Comparison of ENCODE assay signal across 28 cellular contexts in the genomic region with DNA sequence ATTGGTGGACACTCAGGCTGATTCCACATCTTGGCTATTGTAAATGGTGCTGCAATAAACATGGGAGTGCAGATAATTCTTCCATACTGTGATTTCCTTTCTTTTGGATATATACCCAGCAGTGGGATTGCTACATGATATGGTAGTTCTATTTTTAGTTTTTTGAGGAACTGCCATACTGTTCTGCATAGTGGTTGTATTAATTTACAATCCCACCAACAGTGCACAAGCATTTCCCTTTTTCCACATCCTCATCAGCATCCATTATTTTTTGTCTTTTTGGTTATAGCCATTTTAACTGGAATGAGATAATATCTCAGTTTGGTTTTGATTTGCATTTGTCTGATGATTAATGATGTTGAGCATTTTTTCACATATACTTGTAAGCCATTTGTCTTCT.
"Had no signal": no experiment of that assay in that cellular context is flagged by ENCODE, and none has a peak within 500 bp of the region (broad histone marks: within the 10 kb centered on the region; RNA-seq: fewer than 3 reads in every experiment).

No MANE protein-coding gene starts in this region.

- H3K4me3 Mint-ChIP-seq: activated CD4-positive, alpha-beta memory T cell treated with anti-CD3 and anti-CD28 coated beads, Interleukin-2, amount 10 ng/mL, durations not matched to agents 7 days and 5 days; activated CD4-positive, alpha-beta T cell treated with anti-CD3 and anti-CD28 coated beads, Interleukin-2, amount 10 ng/mL, durations not matched to agents 7 days and 5 days; activated naive CD4-positive, alpha-beta T cell treated with anti-CD3 and anti-CD28 coated beads, Interleukin-2, amount 10 ng/mL, durations not matched to agents 7 days and 5 days; activated naive CD8-positive, alpha-beta T cell treated with anti-CD3 and anti-CD28 coated beads for 36 hours; activated T-cell treated with anti-CD3 and anti-CD28 coated beads, Interleukin-2, amount 50 U/mL, for 72 hours; T-helper 17 cell had no signal

- DNase-seq: activated CD4-positive, alpha-beta memory T cell treated with anti-CD3 and anti-CD28 coated beads, Interleukin-2, amount 10 ng/mL, durations not matched to agents 7 days and 5 days; activated CD4-positive, alpha-beta T cell treated with anti-CD3 and anti-CD28 coated beads, Interleukin-2, amount 10 ng/mL, durations not matched to agents 7 days and 5 days; activated CD4-positive, CD25-positive, alpha-beta regulatory T cell; activated gamma-delta T cell treated with Interleukin-2 at 50 U/mL for 16 hours; activated naive CD4-positive, alpha-beta T cell treated with anti-CD3 and anti-CD28 coated beads, Interleukin-2, amount 10 ng/mL, durations not matched to agents 7 days and 5 days; activated naive CD8-positive, alpha-beta T cell treated with anti-CD3 and anti-CD28 coated beads for 36 hours; activated T-cell treated with anti-CD3 and anti-CD28 coated beads, Interleukin-2, amount 50 U/mL, for 72 hours; adrenal gland; aorta; caudate nucleus; cortex of kidney; Karpas-422; MM.1S; NCI-H1092 treated with DMSO at 0.1 percent for 48 hours; NCI-H1417 treated with DMSO at 0.1 percent for 48 hours; NCI-H1694; NCI-H2029; NCI-H2107; NCI-H226; NCI-H526 treated with DMSO at 0.1 percent for 48 hours; NCI-H82; RPMI8226; SK-N-SH; T-helper 17 cell; T1000 had no signal

- H3K4me1 Mint-ChIP-seq: activated CD4-positive, alpha-beta memory T cell treated with anti-CD3 and anti-CD28 coated beads, Interleukin-2, amount 10 ng/mL, durations not matched to agents 7 days and 5 days; activated CD4-positive, alpha-beta T cell treated with anti-CD3 and anti-CD28 coated beads, Interleukin-2, amount 10 ng/mL, durations not matched to agents 7 days and 5 days; activated naive CD4-positive, alpha-beta T cell treated with anti-CD3 and anti-CD28 coated beads, Interleukin-2, amount 10 ng/mL, durations not matched to agents 7 days and 5 days; activated naive CD8-positive, alpha-beta T cell treated with anti-CD3 and anti-CD28 coated beads for 36 hours had no signal

- H3K36me3 Mint-ChIP-seq: activated naive CD4-positive, alpha-beta T cell treated with anti-CD3 and anti-CD28 coated beads, Interleukin-2, amount 10 ng/mL, durations not matched to agents 7 days and 5 days; activated naive CD8-positive, alpha-beta T cell treated with anti-CD3 and anti-CD28 coated beads for 36 hours had no signal

- H3K27me3 Mint-ChIP-seq: T-helper 17 cell had no signal

- ATAC-seq: activated T-cell treated with anti-CD3 and anti-CD28 coated beads, Interleukin-2, amount 50 U/mL, for 72 hours; Panc1; Right ventricle myocardium inferior; T-helper 17 cell had no signal

- H3K9me3 Mint-ChIP-seq: activated CD4-positive, alpha-beta memory T cell treated with anti-CD3 and anti-CD28 coated beads, Interleukin-2, amount 10 ng/mL, durations not matched to agents 7 days and 5 days; activated CD4-positive, alpha-beta T cell treated with anti-CD3 and anti-CD28 coated beads, Interleukin-2, amount 10 ng/mL, durations not matched to agents 7 days and 5 days; activated naive CD4-positive, alpha-beta T cell treated with anti-CD3 and anti-CD28 coated beads, Interleukin-2, amount 10 ng/mL, durations not matched to agents 7 days and 5 days; activated naive CD8-positive, alpha-beta T cell treated with anti-CD3 and anti-CD28 coated beads for 36 hours; activated T-cell treated with anti-CD3 and anti-CD28 coated beads, Interleukin-2, amount 50 U/mL, for 72 hours; activated T-helper 2 cell treated with anti-CD3 and anti-CD28 coated beads, Interferon-gamma antibody, Interleukin-2, Interleukin-4, amounts not matched to agents 10 μg/mL and 5 μg/mL and 100 μg/mL, durations not matched to agents 14 hours and 24 hours and 36 hours had no signal

- H3K27ac Mint-ChIP-seq: activated CD4-positive, alpha-beta memory T cell treated with anti-CD3 and anti-CD28 coated beads, Interleukin-2, amount 10 ng/mL, durations not matched to agents 7 days and 5 days; activated CD4-positive, alpha-beta T cell treated with anti-CD3 and anti-CD28 coated beads, Interleukin-2, amount 10 ng/mL, durations not matched to agents 7 days and 5 days; activated naive CD4-positive, alpha-beta T cell treated with anti-CD3 and anti-CD28 coated beads, Interleukin-2, amount 10 ng/mL, durations not matched to agents 7 days and 5 days; activated naive CD8-positive, alpha-beta T cell treated with anti-CD3 and anti-CD28 coated beads for 36 hours; activated T-cell treated with anti-CD3 and anti-CD28 coated beads, Interleukin-2, amount 50 U/mL, for 72 hours; activated T-helper 2 cell treated with anti-CD3 and anti-CD28 coated beads, Interferon-gamma antibody, Interleukin-2, Interleukin-4, amounts not matched to agents 10 μg/mL and 5 μg/mL and 100 μg/mL, durations not matched to agents 14 hours and 24 hours and 36 hours; T-helper 17 cell had no signal
